9 cellular contexts compared by ENCODE assay signal in genomic region chr1:29703596-29703995, GRCh38.
DNase-seq lines count a peak whose midpoint lies in the region; ATAC-seq and TF ChIP-seq lines count a peak whose summit lies in the region.
"Had no signal": no experiment of that assay in that cellular context is flagged by ENCODE, and none has a peak within 500 bp of the region (broad histone marks: within the 10 kb centered on the region; RNA-seq: fewer than 3 reads in every experiment).

No MANE protein-coding gene starts in this region.

- H3K4me3 Mint-ChIP-seq in activated T-helper 17 cell treated with anti-CD3 and anti-CD28 coated beads, Interleukin-2, amount 50 U/mL, for 72 hours = no peak overlapping the region
- H3K4me3 Mint-ChIP-seq: activated naive CD8-positive, alpha-beta T cell treated with anti-CD3 and anti-CD28 coated beads, Interleukin-2, amount 10 ng/mL, durations not matched to agents 7 days and 5 days had no signal

- no peak for ATAC-seq in GM21737 (IDR thresholded peaks at IDR 0.05; ENCODE audit: unreplicated experiment)
- no peak for ATAC-seq in activated T-helper 17 cell treated with anti-CD3 and anti-CD28 coated beads, Interleukin-2, amount 50 U/mL, for 72 hours (replicated peaks)

- no peak overlapping the region for H3K4me3 ChIP-seq in GM12864 (ENCODE audit: low read depth, low read length)
- no peak overlapping the region for H3K4me3 ChIP-seq in choroid plexus epithelial cell (ENCODE audit: low read depth, low read length)

- H3K9me3 Mint-ChIP-seq in activated T-helper 17 cell treated with anti-CD3 and anti-CD28 coated beads, Interleukin-2, amount 50 U/mL, for 72 hours = no peaks in the 10 kb centered on the region
- H3K9me3 Mint-ChIP-seq: activated naive CD8-positive, alpha-beta T cell treated with anti-CD3 and anti-CD28 coated beads, Interleukin-2, amount 10 ng/mL, durations not matched to agents 7 days and 5 days had no signal

- no peak overlapping the region for H3K27ac Mint-ChIP-seq in activated T-helper 17 cell treated with anti-CD3 and anti-CD28 coated beads, Interleukin-2, amount 50 U/mL, for 72 hours
- H3K27ac Mint-ChIP-seq: activated naive CD8-positive, alpha-beta T cell treated with anti-CD3 and anti-CD28 coated beads, Interleukin-2, amount 10 ng/mL, durations not matched to agents 7 days and 5 days had no signal

- no peak overlapping the region for H3K27ac ChIP-seq in 22Rv1

- DNase-seq in GM12864 (ENCODE audit: low read depth) (no peak), NCI-H226 (peak; percentile 21), choroid plexus epithelial cell (ENCODE audit: low read depth) (peak; percentile 76), medulla oblongata (ENCODE audit: extremely low spot score) (peak; percentile 26), OCI-M2 (lab: John Stamatoyannopoulos, UW; ENCODE audit: unreplicated experiment) (no peak)
- DNase-seq: activated naive CD8-positive, alpha-beta T cell treated with anti-CD3 and anti-CD28 coated beads, Interleukin-2, amount 10 ng/mL, durations not matched to agents 7 days and 5 days had no signal

- TF ChIP-seq CTCF in 22Rv1 (IDR thresholded peaks at IDR 0.05) (peak; percentile 73), GM12864 (IDR thresholded peaks at IDR 0.05; ENCODE audit: low read depth, low read length, missing control alignments) (peak; percentile 81), choroid plexus epithelial cell (conservative IDR thresholded peaks at IDR 0.05; ENCODE audit: low read depth, low read length) (peak; percentile 92)

- peaks cover 55% of the 10 kb centered on the region for H3K27me3 Mint-ChIP-seq in activated T-helper 17 cell treated with anti-CD3 and anti-CD28 coated beads, Interleukin-2, amount 50 U/mL, for 72 hours

- no peaks in the 10 kb centered on the region for H3K4me1 Mint-ChIP-seq in activated T-helper 17 cell treated with anti-CD3 and anti-CD28 coated beads, Interleukin-2, amount 50 U/mL, for 72 hours

- H3K36me3 Mint-ChIP-seq in activated T-helper 17 cell treated with anti-CD3 and anti-CD28 coated beads, Interleukin-2, amount 50 U/mL, for 72 hours (ENCODE audit: low read depth) = no peaks in the 10 kb centered on the region
- H3K36me3 Mint-ChIP-seq: activated naive CD8-positive, alpha-beta T cell treated with anti-CD3 and anti-CD28 coated beads, Interleukin-2, amount 10 ng/mL, durations not matched to agents 7 days and 5 days had no signal

Comparison
In these comparisons a context has a peak if more than half of its experiments do, and no peak if none do; other contexts are left out.
1. DNase-seq: peak in NCI-H226 (single experiment), choroid plexus epithelial cell (single experiment) and medulla oblongata (single experiment); none in GM12864 (single experiment) and OCI-M2 (single experiment).
2. Peak in every context shown above with its lines, with median percentiles within 50 percentile points of each other: CTCF ChIP-seq.